In genomic region chr7:572668-573495, GRCh38 we compare ENCODE assay signal across 16 cellular contexts. TPM values are rescaled to one million over a fixed set of nuclear protein-coding genes. Genes with fewer than 3 reads are reported as not detected.
DNase-seq lines count a peak whose midpoint lies in the region; ATAC-seq and TF ChIP-seq lines count a peak whose summit lies in the region.
"Had no signal": no experiment of that assay in that cellular context is flagged by ENCODE, and none has a peak within 500 bp of the region (broad histone marks: within the 10 kb centered on the region; RNA-seq: fewer than 3 reads in every experiment).

No MANE protein-coding gene starts in this region.

- DNase-seq in glutamatergic neuron (peak; percentile 48), left kidney (ENCODE audit: low read depth, low spot score) (peak; percentile 90), natural killer cell (no peak), putamen (ENCODE audit: low spot score) (no peak), G401 (ENCODE audit: low spot score) (no peak), body of pancreas (no peak)
- DNase-seq: Caco-2, KG1, NCI-H1048, NCI-H2107, NCI-H446 treated with DMSO at 0.1 percent for 48 hours, Peyer's patch, SIG-M5 had no signal

- in situ Hi-C loops in G401 (cut with HindIII; ENCODE audit: low sequenced_read_pairs), result no loop called here

- ATAC-seq in natural killer cell (no peak), body of pancreas (no peak)
- ATAC-seq: A549 had no signal

- H3K9me3 Mint-ChIP-seq in glutamatergic neuron (ENCODE audit: unreplicated experiment), result peaks cover 11% of the 10 kb centered on the region
- H3K9me3 Mint-ChIP-seq in natural killer cell, result no peaks in the 10 kb centered on the region

- H3K4me3 Mint-ChIP-seq in glutamatergic neuron (ENCODE audit: unreplicated experiment) (peak overlapping the region; percentile 63), natural killer cell (no peak overlapping the region)

- TF ChIP-seq CTCF in glutamatergic neuron (IDR thresholded peaks at IDR 0.05; ENCODE audit: partially characterized antibody, unreplicated experiment), result no peak
- TF ChIP-seq CTCF in natural killer cell (IDR thresholded peaks at IDR 0.05), result no peak
- no peak for TF ChIP-seq CTCF in body of pancreas (IDR thresholded peaks at IDR 0.05)

- H3K36me3 ChIP-seq in BLaER1 (no peaks in the 10 kb centered on the region), HUES48 (ENCODE audit: control insufficient read depth, insufficient read depth, low read length) (no peaks in the 10 kb centered on the region), body of pancreas (replicated peaks in 1 of 2; ENCODE audit: insufficient read depth in 1 of 2, low read depth in 2 of 2) (no peaks in the 10 kb centered on the region)

- peaks cover 74% of the 10 kb centered on the region for H3K4me1 ChIP-seq in BLaER1
- H3K4me1 ChIP-seq in HUES48 (ENCODE audit: control insufficient read depth, insufficient read depth, low read length), result peaks cover 9% of the 10 kb centered on the region; the same call in 1 of the 2 replicates
- H3K4me1 ChIP-seq in body of pancreas, result no peaks in the 10 kb centered on the region
- H3K4me1 ChIP-seq: A549, Caco-2 had no signal

- no peak for TF ChIP-seq POLR2A in body of pancreas (IDR thresholded peaks at IDR 0.05)

- peak overlapping the region; percentile 83 for H3K27ac Mint-ChIP-seq in glutamatergic neuron (ENCODE audit: unreplicated experiment)
- no peak overlapping the region for H3K27ac Mint-ChIP-seq in natural killer cell

- H4K20me1 ChIP-seq in BLaER1, result no peaks in the 10 kb centered on the region

- H3K4me1 Mint-ChIP-seq in glutamatergic neuron (ENCODE audit: low read depth, unreplicated experiment) (peaks cover 14% of the 10 kb centered on the region), natural killer cell (peaks cover 5 to 6% of the 10 kb centered on the region in 2 donors)

- H3K27me3 Mint-ChIP-seq in glutamatergic neuron (ENCODE audit: unreplicated experiment), result peaks cover 11% of the 10 kb centered on the region
- no peaks in the 10 kb centered on the region for H3K27me3 Mint-ChIP-seq in natural killer cell (ENCODE audit: low read depth in 2 of 2)

- 89 to 93% methylated on average over 29 to 46 of the region's 48 CpGs for WGBS in body of pancreas, 2 donors

- H3K4me2 ChIP-seq in BLaER1, result peak overlapping the region; percentile 81
- H3K4me2 ChIP-seq: A549 had no signal

- H3K4me3 ChIP-seq in BLaER1 (peak overlapping the region; percentile 33), HUES48 (ENCODE audit: low read depth, low read length) (no peak overlapping the region), body of pancreas (no peak overlapping the region)
- H3K4me3 ChIP-seq: A549, Peyer's patch had no signal

- 0 out of 2 replicates have a peak overlapping the region, but pooled peaks have one; percentile 14 for H3K9ac ChIP-seq in BLaER1
- H3K9ac ChIP-seq in HUES48 (ENCODE audit: low read depth, low read length), result no peak overlapping the region

- no peaks in the 10 kb centered on the region for H3K27me3 ChIP-seq in BLaER1
- no peaks in the 10 kb centered on the region for H3K27me3 ChIP-seq in HUES48 (ENCODE audit: control insufficient read depth, insufficient read depth, low read length)
- H3K27me3 ChIP-seq in body of pancreas, result no peaks in the 10 kb centered on the region
- H3K27me3 ChIP-seq: Peyer's patch had no signal

- H3K9me3 ChIP-seq in BLaER1, result no peaks in the 10 kb centered on the region
- H3K9me3 ChIP-seq in HUES48 (ENCODE audit: control insufficient read depth, insufficient read depth, low read length), result no peaks in the 10 kb centered on the region
- H3K9me3 ChIP-seq in body of pancreas, result no peaks in the 10 kb centered on the region
- H3K9me3 ChIP-seq: A549, Caco-2, Peyer's patch had no signal

- intact Hi-C loops in natural killer cell (cut with micrococcal nuclease), result loop anchor here (10.0 kb wide), 1 partner anchor 62 kb away; no protein-coding TSS in a partner anchor
- intact Hi-C loops in body of pancreas (cut with DNase I), result no loop called here

- H3K36me3 Mint-ChIP-seq in glutamatergic neuron (ENCODE audit: unreplicated experiment), result peaks cover 7% of the 10 kb centered on the region
- no peaks in the 10 kb centered on the region for H3K36me3 Mint-ChIP-seq in natural killer cell

- H3K27ac ChIP-seq in BLaER1 (peak overlapping the region; percentile 71), HUES48 (ENCODE audit: low read depth, low read length) (peak overlapping the region; percentile 32), body of pancreas (no peak overlapping the region)
- H3K27ac ChIP-seq: A549, Peyer's patch had no signal

RNA-seq across cellular contexts. Expression of gene PDGFA, which starts 53.2 kb away (rescaled TPM):
- 7.6 TPM for total RNA-seq in glutamatergic neuron (ENCODE audit: unreplicated experiment)
- total RNA-seq in natural killer cell, result 1 to 10 TPM in 2 of 3 donors, under 1 TPM in 1; 0.86 to 2.0 (median 1.5) TPM
- total RNA-seq in G401 (2014; rRNA removed; shearing (Covaris generic)), result 0.34 and 2.6 TPM in 2 replicates
- 10 to 100 TPM; 58.6 to 59.3 TPM for total RNA-seq in body of pancreas

Comparison
In these comparisons a context has a peak if more than half of its experiments do, and no peak if none do; other contexts are left out.
1. H3K27ac ChIP-seq: peak in BLaER1 (single experiment) and HUES48 (single experiment); none in body of pancreas (0 of 4).
2. DNase-seq: peak in glutamatergic neuron (single experiment) and left kidney (single experiment); none in natural killer cell (single experiment), putamen (single experiment), G401 (single experiment) and body of pancreas (0 of 4).